In the genomic region with DNA sequence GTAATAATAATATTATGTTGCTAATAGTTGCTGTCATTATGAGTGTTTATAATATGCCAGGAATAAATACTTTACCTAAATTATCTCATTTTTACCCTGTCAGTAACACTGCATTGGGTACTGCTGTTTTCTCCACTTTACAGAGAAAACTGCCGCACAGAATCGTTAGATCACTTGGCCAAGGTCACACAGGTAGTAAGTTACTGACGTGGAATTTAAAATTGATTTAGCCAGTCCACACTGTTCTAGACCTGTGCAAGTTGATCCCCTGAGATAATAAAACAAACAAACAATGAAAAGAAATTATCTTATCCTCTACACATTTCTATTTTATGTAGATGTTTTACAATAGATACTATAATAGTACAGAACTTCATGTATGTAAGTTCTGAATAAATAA, we compare ENCODE assay signal across 28 cellular contexts.
"Had no signal": no experiment of that assay in that cellular context is flagged by ENCODE, and none has a peak within 500 bp of the region (broad histone marks: within the 10 kb centered on the region; RNA-seq: fewer than 3 reads in every experiment).

No MANE protein-coding gene starts in this region.

- ATAC-seq: activated CD4-positive, alpha-beta T cell treated with anti-CD3 and anti-CD28 coated beads for 36 hours; activated CD8-positive, alpha-beta T cell treated with anti-CD3 and anti-CD28 coated beads for 36 hours; activated T-cell treated with anti-CD3 and anti-CD28 coated beads, Interleukin-2, amount 50 U/mL, for 72 hours had no signal

- H3K9me3 Mint-ChIP-seq: activated CD8-positive, alpha-beta T cell treated with anti-CD3 and anti-CD28 coated beads for 36 hours; activated naive CD4-positive, alpha-beta T cell treated with anti-CD3 and anti-CD28 coated beads, Interleukin-2, amount 10 ng/mL, durations not matched to agents 7 days and 5 days; activated naive CD8-positive, alpha-beta T cell treated with anti-CD3 and anti-CD28 coated beads, Interleukin-2, amount 10 ng/mL, durations not matched to agents 7 days and 5 days; activated T-cell treated with anti-CD3 and anti-CD28 coated beads, Interleukin-2, amount 50 U/mL, for 72 hours; activated T-helper 2 cell treated with anti-CD3 and anti-CD28 coated beads, Interferon-gamma antibody, Interleukin-2, Interleukin-4, amounts not matched to agents 10 μg/mL and 5 μg/mL and 100 μg/mL, durations not matched to agents 14 hours and 24 hours and 36 hours; central memory CD8-positive, alpha-beta T cell had no signal

- H3K4me3 ChIP-seq: adrenal gland, Peyer's patch, SJCRH30 had no signal

- H3K4me1 Mint-ChIP-seq: activated CD4-positive, alpha-beta T cell treated with anti-CD3 and anti-CD28 coated beads for 36 hours; activated naive CD4-positive, alpha-beta T cell treated with anti-CD3 and anti-CD28 coated beads, Interleukin-2, amount 10 ng/mL, durations not matched to agents 7 days and 5 days; activated naive CD8-positive, alpha-beta T cell treated with anti-CD3 and anti-CD28 coated beads, Interleukin-2, amount 10 ng/mL, durations not matched to agents 7 days and 5 days; central memory CD8-positive, alpha-beta T cell had no signal

- H3K36me3 Mint-ChIP-seq: activated naive CD4-positive, alpha-beta T cell treated with anti-CD3 and anti-CD28 coated beads, Interleukin-2, amount 10 ng/mL, durations not matched to agents 7 days and 5 days; activated naive CD8-positive, alpha-beta T cell treated with anti-CD3 and anti-CD28 coated beads, Interleukin-2, amount 10 ng/mL, durations not matched to agents 7 days and 5 days; brain had no signal

- H3K27me3 Mint-ChIP-seq: activated CD4-positive, alpha-beta T cell treated with anti-CD3 and anti-CD28 coated beads for 36 hours had no signal

- H3K4me1 ChIP-seq: adrenal gland, Peyer's patch, SJCRH30 had no signal

- H3K9me3 ChIP-seq: adrenal gland, Peyer's patch, SJCRH30, SK-N-SH had no signal

- H3K27me3 ChIP-seq: adrenal gland, Peyer's patch, SJCRH30 had no signal

- DNase-seq: activated CD4-positive, alpha-beta T cell treated with anti-CD3 and anti-CD28 coated beads for 36 hours; activated CD4-positive, alpha-beta T cell treated with anti-CD3 and anti-CD28 coated beads, Interleukin-2, amount 50 U/mL, for 1 hour; activated CD8-positive, alpha-beta memory T cell treated with anti-CD3 and anti-CD28 coated beads, Interleukin-2, amount 50 U/mL, for 4 hours; activated CD8-positive, alpha-beta T cell treated with anti-CD3 and anti-CD28 coated beads for 36 hours; activated gamma-delta T cell treated with Interleukin-2 at 50 U/mL for 16 hours; activated naive CD4-positive, alpha-beta T cell treated with anti-CD3 and anti-CD28 coated beads, Interleukin-2, amount 10 ng/mL, durations not matched to agents 7 days and 5 days; activated naive CD8-positive, alpha-beta T cell treated with anti-CD3 and anti-CD28 coated beads, Interleukin-2, amount 10 ng/mL, durations not matched to agents 7 days and 5 days; activated T-cell treated with anti-CD3 and anti-CD28 coated beads, Interleukin-2, amount 50 U/mL, for 72 hours; adrenal gland; anterior cingulate cortex; Kasumi-1; KBM-7; NCI-H2029; NCI-H2107; NCI-H2171 treated with DMSO at 0.1 percent for 48 hours; NCI-H226; NCI-H526; NK-92 treated with Interleukin-12 subunit alpha and Interleukin-12 subunit beta, amount 100 ng/mL, for 24 hours; Peyer's patch; Right ventricle myocardium superior; SJCRH30; SK-N-SH; T-helper 1 cell; WERI-Rb-1 had no signal

- H3K36me3 ChIP-seq: adrenal gland, Peyer's patch, SJCRH30, WERI-Rb-1 had no signal

- H3K27ac Mint-ChIP-seq: activated CD4-positive, alpha-beta T cell treated with anti-CD3 and anti-CD28 coated beads for 36 hours; activated CD8-positive, alpha-beta T cell treated with anti-CD3 and anti-CD28 coated beads for 36 hours; activated naive CD4-positive, alpha-beta T cell treated with anti-CD3 and anti-CD28 coated beads, Interleukin-2, amount 10 ng/mL, durations not matched to agents 7 days and 5 days; activated naive CD8-positive, alpha-beta T cell treated with anti-CD3 and anti-CD28 coated beads, Interleukin-2, amount 10 ng/mL, durations not matched to agents 7 days and 5 days; activated T-cell treated with anti-CD3 and anti-CD28 coated beads, Interleukin-2, amount 50 U/mL, for 72 hours; activated T-helper 2 cell treated with anti-CD3 and anti-CD28 coated beads, Interferon-gamma antibody, Interleukin-2, Interleukin-4, amounts not matched to agents 10 μg/mL and 5 μg/mL and 100 μg/mL, durations not matched to agents 14 hours and 24 hours and 36 hours; brain had no signal

- H3K27ac ChIP-seq: adrenal gland, Peyer's patch, RWPE1, SJCRH30, WERI-Rb-1 had no signal

- H3K4me3 Mint-ChIP-seq: activated CD4-positive, alpha-beta T cell treated with anti-CD3 and anti-CD28 coated beads for 36 hours; activated CD8-positive, alpha-beta T cell treated with anti-CD3 and anti-CD28 coated beads for 36 hours; activated naive CD4-positive, alpha-beta T cell treated with anti-CD3 and anti-CD28 coated beads, Interleukin-2, amount 10 ng/mL, durations not matched to agents 7 days and 5 days; activated naive CD8-positive, alpha-beta T cell treated with anti-CD3 and anti-CD28 coated beads, Interleukin-2, amount 10 ng/mL, durations not matched to agents 7 days and 5 days; activated T-cell treated with anti-CD3 and anti-CD28 coated beads, Interleukin-2, amount 50 U/mL, for 72 hours; brain; central memory CD8-positive, alpha-beta T cell had no signal
